Comparison of ENCODE assay signal across 11 cellular contexts in genomic region chr7:128792471-128793183, GRCh38. TPM values are rescaled to one million over a fixed set of nuclear protein-coding genes. Genes with fewer than 3 reads are reported as not detected.
DNase-seq lines count a peak whose midpoint lies in the region; ATAC-seq and TF ChIP-seq lines count a peak whose summit lies in the region.
"Had no signal": no experiment of that assay in that cellular context is flagged by ENCODE, and none has a peak within 500 bp of the region (broad histone marks: within the 10 kb centered on the region; RNA-seq: fewer than 3 reads in every experiment).

No MANE protein-coding gene starts in this region.

- no peak overlapping the region for H2AFZ ChIP-seq in HCT116 (ENCODE audit: low read depth, low read length, poor library complexity, severe bottlenecking)

- no peak for TF ChIP-seq POLR2A in HCT116 (IDR thresholded peaks at IDR 0.05; ENCODE audit: borderline replicate concordance, extremely low read depth, insufficient read depth, insufficient read length)

- CTCF ChIA-PET in CD4-positive, alpha-beta T cell (lab: Charles Lee): no interaction called here
- CTCF ChIA-PET in HCT116 (lab: Charles Lee): interaction anchor here (0.8 kb wide), 1 partner anchor 91 kb away, joined by 3 read pairs; no protein-coding TSS in a partner anchor

- no peak overlapping the region for H3K27ac ChIP-seq in CD4-positive, alpha-beta T cell (ENCODE audit: low read depth, low read length)
- H3K27ac ChIP-seq in HCT116 (ENCODE audit: low read depth, low read length): no peak overlapping the region

- H3K27ac Mint-ChIP-seq in CD4-positive, alpha-beta T cell: no peak overlapping the region
- H3K27ac Mint-ChIP-seq in naive B cell: peak overlapping the region in 1 of 6 donors; percentile 65

- intact Hi-C loops in CD4-positive, alpha-beta T cell (cut with DNase I, micrococcal nuclease): loop anchor here in 1 of 2 experiments (5.0 kb wide), 1 partner anchor 90 kb away; no protein-coding TSS in a partner anchor
- intact Hi-C loops in HCT116 (cut with micrococcal nuclease): no loop called here

- H3K4me3 ChIP-seq in HCT116 (replicated peaks in 1 of 2; ENCODE audit: low read depth in 1 of 2, low read length in 2 of 2) (no peak overlapping the region), adipocyte (ENCODE audit: low read length) (peak overlapping the region; percentile 88)

- no peaks in the 10 kb centered on the region for H3K27me3 ChIP-seq in CD4-positive, alpha-beta T cell (ENCODE audit: control insufficient read depth, insufficient read depth, low read length)
- H3K27me3 ChIP-seq in HCT116 (ENCODE audit: insufficient read depth, low read length): no peaks in the 10 kb centered on the region
- no peaks in the 10 kb centered on the region for H3K27me3 ChIP-seq in adipocyte (replicated peaks; ENCODE audit: control insufficient read depth, insufficient read depth, low read length)

- H3K79me2 ChIP-seq in HCT116 (ENCODE audit: insufficient read depth, low read length): no peaks in the 10 kb centered on the region

- no peak overlapping the region for H3K4me2 ChIP-seq in HCT116 (ENCODE audit: low read length)

- no peaks in the 10 kb centered on the region for H4K20me1 ChIP-seq in HCT116 (ENCODE audit: insufficient read depth)

- BruUV-seq in HCT116 (replicated peaks; lab: Mats Ljungman, UMichigan): TSS peak; percentile 60

- RAD21 ChIA-PET in HCT116 (lab: Charles Lee; ENCODE audit: low non-redundant PET in 1 of 2, low total read pairs in 2 of 2, uncharacterized antibody in 2 of 2, unreplicated experiment in 2 of 2): no interaction called here

- no peak for ATAC-seq in CD4-positive, alpha-beta T cell (ENCODE audit: poor library complexity)
- ATAC-seq in HCT116 (no peak), naive B cell (ENCODE audit: low read depth in 2 of 2) (no peak), HG03378 (IDR thresholded peaks at IDR 0.05; ENCODE audit: unreplicated experiment) (no peak)

- DNase-seq in CD4-positive, alpha-beta T cell: no peak
- DNase-seq in HCT116 (ENCODE audit: low read depth, low spot score) (no peak), adipocyte (ENCODE audit: low read depth) (no peak), naive B cell (no peak), A172 (ENCODE audit: low spot score) (no peak), NCI-H146 (lab: John Stamatoyannopoulos, UW) (no peak), NK-92 (lab: John Stamatoyannopoulos, UW; ENCODE audit: unreplicated experiment) (no peak)
- DNase-seq: cortex of kidney; stimulated activated CD4-positive, alpha-beta T cell treated with anti-CD3 and anti-CD28 coated beads, Interleukin-1b, Interleukin-23, amount 100 ng/mL, for 48 hours had no signal

- no peaks in the 10 kb centered on the region for H3K9me3 Mint-ChIP-seq in CD4-positive, alpha-beta T cell
- no peaks in the 10 kb centered on the region for H3K9me3 Mint-ChIP-seq in naive B cell

- POLR2A ChIA-PET in CD4-positive, alpha-beta T cell (lab: Charles Lee): no interaction called here
- POLR2A ChIA-PET in HCT116 (lab: Charles Lee): no interaction called here

- H3K36me3 Mint-ChIP-seq in CD4-positive, alpha-beta T cell (ENCODE audit: low read depth): peaks cover 4% of the 10 kb centered on the region
- H3K36me3 Mint-ChIP-seq in naive B cell: no peaks in the 10 kb centered on the region

- H3K9ac ChIP-seq in HCT116 (ENCODE audit: low read length) (no peak overlapping the region), adipocyte (ENCODE audit: low read length) (peak overlapping the region; percentile 60)

- no peaks in the 10 kb centered on the region for H3K9me2 ChIP-seq in HCT116 (ENCODE audit: insufficient read depth)

- TF ChIP-seq CTCF in CD4-positive, alpha-beta T cell (IDR thresholded peaks at IDR 0.05): no peak
- no peak for TF ChIP-seq CTCF in HCT116 (IDR thresholded peaks at IDR 0.05 in 2 of 3, conservative IDR thresholded peaks at IDR 0.05 in 1 of 3; ENCODE audit: borderline replicate concordance in 1 of 3, insufficient read depth in 1 of 3, low read depth in 2 of 3, low read length in 2 of 3)

- peaks cover 6% of the 10 kb centered on the region for H3K4me1 Mint-ChIP-seq in CD4-positive, alpha-beta T cell (ENCODE audit: low read depth)
- peaks cover 9 to 13% (median 11%) of the 10 kb centered on the region in 3 donors for H3K4me1 Mint-ChIP-seq in naive B cell

- peaks cover 0 to 6% of the 10 kb centered on the region in 2 experiments; a peak in 1 of 4 replicates for H3K4me1 ChIP-seq in HCT116 (ENCODE audit: control insufficient read depth in 1 of 2, insufficient read depth in 2 of 2, low read length in 2 of 2)
- peaks cover 11% of the 10 kb centered on the region for H3K4me1 ChIP-seq in adipocyte (ENCODE audit: control insufficient read depth, insufficient read depth, low read length)

- no peaks in the 10 kb centered on the region for H3K9me3 ChIP-seq in CD4-positive, alpha-beta T cell (ENCODE audit: control insufficient read depth, low read length)
- no peaks in the 10 kb centered on the region for H3K9me3 ChIP-seq in HCT116 (ENCODE audit: control insufficient read depth in 1 of 2, insufficient read depth in 1 of 2, low read depth in 1 of 2, low read length in 2 of 2)
- no peaks in the 10 kb centered on the region for H3K9me3 ChIP-seq in adipocyte (ENCODE audit: control insufficient read depth, low read length)

- H3K27me3 Mint-ChIP-seq in CD4-positive, alpha-beta T cell: no peaks in the 10 kb centered on the region
- no peaks in the 10 kb centered on the region for H3K27me3 Mint-ChIP-seq in naive B cell

- H3K36me3 ChIP-seq in HCT116 (ENCODE audit: control insufficient read depth in 1 of 2, insufficient read depth in 2 of 2, low read length in 2 of 2) (no peaks in the 10 kb centered on the region), adipocyte (ENCODE audit: control insufficient read depth, insufficient read depth, low read length, severe bottlenecking) (no peaks in the 10 kb centered on the region)

- H3K4me3 Mint-ChIP-seq in CD4-positive, alpha-beta T cell: peak overlapping the region; percentile 86
- H3K4me3 Mint-ChIP-seq in naive B cell: peak overlapping the region; percentile 39 to 90 (median 78)

- TF ChIP-seq RAD21 in HCT116 (IDR thresholded peaks at IDR 0.05; ENCODE audit: low read depth): no peak

TF ChIP-seq in HCT116, 20 proteins besides CTCF, POLR2A, EP300 and RAD21:
- no peak for TF ChIP-seq CEBPB (IDR thresholded peaks at IDR 0.05; ENCODE audit: low read depth)

RNA-seq across cellular contexts. Expression of gene CCDC136, which starts 0.9 kb away (rescaled TPM):
- 1 to 10 TPM; 4.5 to 4.9 TPM for total RNA-seq in CD4-positive, alpha-beta T cell
- 11.1 TPM for total RNA-seq in HCT116 (2021; ENCODE audit: unreplicated experiment)
- polyA plus RNA-seq in HCT116 (2012): 7.8 and 8.8 TPM in 2 replicates
- under 1 TPM in 3 of 6 donors, not detected in 3; 0.08 to 0.38 (median 0.34) TPM for polyA plus RNA-seq in naive B cell (ENCODE audit: low read depth in 6 of 6)
- total RNA-seq in A172 (2014; rRNA removed; shearing (Covaris generic)): 5.3 and 7.0 TPM in 2 replicates

RNA-seq across cellular contexts. Expression of gene OPN1SW, which starts 17.0 kb away (rescaled TPM):
- total RNA-seq in CD4-positive, alpha-beta T cell: not detected
- total RNA-seq in HCT116 (2021; ENCODE audit: unreplicated experiment): not detected
- 0.05 and 0.10 TPM in 2 replicates for polyA plus RNA-seq in HCT116 (2012)
- not detected for polyA plus RNA-seq in naive B cell (ENCODE audit: low read depth in 6 of 6)
- total RNA-seq in A172 (2014; rRNA removed; shearing (Covaris generic)): not detected in 2 replicates
- total RNA-seq: kidney epithelial cell had no signal

RNA-seq across cellular contexts. Expression of gene FLNC, which starts 37.6 kb away (rescaled TPM):
- under 1 TPM; 0.06 to 0.08 TPM for total RNA-seq in CD4-positive, alpha-beta T cell
- 42.8 TPM for total RNA-seq in HCT116 (2021; ENCODE audit: unreplicated experiment)
- polyA plus RNA-seq in HCT116 (2012): 38.4 and 60.1 TPM in 2 replicates
- not detected for polyA plus RNA-seq in naive B cell (ENCODE audit: low read depth in 6 of 6)
- 23.1 and 33.3 TPM in 2 replicates for total RNA-seq in A172 (2014; rRNA removed; shearing (Covaris generic))

RNA-seq across cellular contexts. Expression of gene CALU, which starts 53.5 kb away (rescaled TPM):
- total RNA-seq in CD4-positive, alpha-beta T cell: 10 to 100 TPM; 28.4 to 29.9 TPM
- 106 TPM for total RNA-seq in HCT116 (2021; ENCODE audit: unreplicated experiment)
- 90.5 and 92.3 TPM in 2 replicates for polyA plus RNA-seq in HCT116 (2012)
- 10 to 100 TPM; 19.2 to 29.6 (median 21.0) TPM for polyA plus RNA-seq in naive B cell (ENCODE audit: low read depth in 6 of 6)
- total RNA-seq in A172 (2014; rRNA removed; shearing (Covaris generic)): 420 and 457 TPM in 2 replicates

Comparison
In these comparisons a context has a peak if more than half of its experiments do, and no peak if none do; other contexts are left out.
1. RNA of gene FLNC, which starts 37.6 kb away (total RNA-seq): 42.8 TPM in HCT116 (single experiment) and 23.1 to 33.3 TPM in A172; 0.06 to 0.08 TPM in CD4-positive, alpha-beta T cell; every median in the first group is over 10 times any median in the second.